8 cellular contexts compared by ENCODE assay signal in genomic region chr4:117085185-117085701, GRCh38. TPM values are rescaled to one million over a fixed set of nuclear protein-coding genes. Genes with fewer than 3 reads are reported as not detected.
DNase-seq lines count a peak whose midpoint lies in the region; ATAC-seq and TF ChIP-seq lines count a peak whose summit lies in the region.

Gene TRAM1L1 (minus strand): TSS chr4:117085576. CDS start chr4:117085393, 183 bp downstream.

- H2AFZ ChIP-seq in DND-41 (ENCODE audit: low read depth, low read length) = peak within 1 kb of the TSS; percentile 65; the same call in 1 of the 2 replicates

- no peaks in the 10 kb centered on the region for H3K9me3 ChIP-seq in DND-41 (ENCODE audit: insufficient read depth, low read length, severe bottlenecking)

- H3K9ac ChIP-seq in DND-41 (ENCODE audit: low read depth, low read length) = peak within 1 kb of the TSS; percentile 40; the same call in 1 of the 2 replicates

- H3K27me3 ChIP-seq in DND-41 (ENCODE audit: insufficient read depth, low read length, poor library complexity) = no peaks in the 10 kb centered on the region
- H3K27me3 ChIP-seq in dorsolateral prefrontal cortex = no peaks in the 10 kb centered on the region

- CTCF ChIA-PET in RWPE1 (lab: Yijun Ruan, JAX) = no interaction called here

- peaks cover 7% of the 10 kb centered on the region for H3K4me1 ChIP-seq in DND-41 (ENCODE audit: insufficient read depth, low read length)

- DNase-seq in DND-41 (peak; percentile 66), RWPE1 (ENCODE audit: low spot score) (peak; percentile 53), dorsolateral prefrontal cortex (peak; percentile 59 to 83 (median 63)), left kidney (ENCODE audit: low read depth, low spot score) (peak; percentile 96), NK-92 (lab: John Stamatoyannopoulos, UW; ENCODE audit: unreplicated experiment) (no peak), OCI-M2 (lab: John Stamatoyannopoulos, UW; ENCODE audit: unreplicated experiment) (no peak)
- peak; percentile 9 for DNase-seq in stimulated activated naive CD8-positive, alpha-beta T cell treated with anti-CD3 and anti-CD28 coated beads, Interleukin-15, Interleukin-2, amounts not matched to agents 100 U/mL and 50 U/mL, for 24 hours

- peak; percentile 85 for ATAC-seq in DND-41 (ENCODE audit: insufficient read depth, low read depth)
- peak; percentile 57 for ATAC-seq in HG03097 (IDR thresholded peaks at IDR 0.05; ENCODE audit: low FRiP score, unreplicated experiment)
- no peak for ATAC-seq in stimulated activated naive CD8-positive, alpha-beta T cell treated with anti-CD3 and anti-CD28 coated beads, Interleukin-15, Interleukin-2, amounts not matched to agents 100 U/mL and 50 U/mL, for 24 hours

- peak within 1 kb of the TSS; percentile 56 for H3K4me2 ChIP-seq in DND-41 (ENCODE audit: insufficient read depth, low read length)

- intact Hi-C loops in dorsolateral prefrontal cortex (cut with DNase I) = no loop called here

- TF ChIP-seq CTCF in DND-41 (IDR thresholded peaks at IDR 0.05; ENCODE audit: borderline replicate concordance, extremely low read depth, low read length, poor library complexity, severe bottlenecking) (no peak), RWPE1 (conservative IDR thresholded peaks at IDR 0.05; ENCODE audit: low read depth) (0 out of 2 replicates have a peak, but pooled peaks have one; percentile 27), dorsolateral prefrontal cortex (IDR thresholded peaks at IDR 0.05 in 54 of 56, conservative IDR thresholded peaks at IDR 0.05 in 2 of 56; ENCODE audit: low read depth in 1 of 56, partially characterized antibody in 56 of 56) (peak in 53 of 56 donors; percentile 28 to 72 (median 51))

- H3K27ac ChIP-seq in DND-41 (ENCODE audit: low read length) (no peak within 1 kb of the TSS), RWPE1 (no peak within 1 kb of the TSS), dorsolateral prefrontal cortex (peak within 1 kb of the TSS in 58 of 59 donors; percentile 33 to 93 (median 80))

- no peaks in the 10 kb centered on the region for H3K79me2 ChIP-seq in DND-41 (ENCODE audit: insufficient read depth, low read length)

- H4K20me1 ChIP-seq in DND-41 (ENCODE audit: insufficient read depth, low read length) = no peaks in the 10 kb centered on the region

- H3K36me3 ChIP-seq in DND-41 (ENCODE audit: insufficient read depth, low read length) = no peaks in the 10 kb centered on the region

- POLR2A ChIA-PET in RWPE1 (lab: Yijun Ruan, JAX; ENCODE audit: low non-redundant PET) = no interaction called here

- H3K4me3 ChIP-seq in DND-41 (ENCODE audit: low read depth in 1 of 2, low read length in 2 of 2) (peak within 1 kb of the TSS; percentile 7 to 52; a peak in 3 of 4 replicates), dorsolateral prefrontal cortex (peak within 1 kb of the TSS; percentile 40 to 86 (median 70))

RNA-seq across cellular contexts. Expression of gene TRAM1L1, which starts in this region (rescaled TPM):
- total RNA-seq in dorsolateral prefrontal cortex = 10 to 100 TPM in 19 of 120 experiments, 1 to 10 TPM in 101; 2.4 to 13.4 (median 7.9) TPM

Comparison
In these comparisons a context has a peak if more than half of its experiments do, and no peak if none do; other contexts are left out.
1. DNase-seq: peak in DND-41 (single experiment), RWPE1 (single experiment), dorsolateral prefrontal cortex (10 of 10), left kidney (single experiment) and stimulated activated naive CD8-positive, alpha-beta T cell treated with anti-CD3 and anti-CD28 coated beads, Interleukin-15, Interleukin-2, amounts not matched to agents 100 U/mL and 50 U/mL, for 24 hours (single experiment); none in NK-92 (single experiment) and OCI-M2 (single experiment).
2. H3K27ac ChIP-seq: peak in dorsolateral prefrontal cortex (58 of 59); none in DND-41 (single experiment) and RWPE1 (single experiment).